In genomic region chr2:46193855-46194254, GRCh38 we compare ENCODE assay signal across 21 cellular contexts.
A peak's percentile ranks its signal among the peaks of the same experiment; 100 is the strongest.
DNase-seq lines count a peak whose midpoint lies in the region; ATAC-seq and TF ChIP-seq lines count a peak whose summit lies in the region.
"Had no signal": no experiment of that assay in that cellular context is flagged by ENCODE, and none has a peak within 500 bp of the region (broad histone marks: within the 10 kb centered on the region; RNA-seq: fewer than 3 reads in every experiment).

No MANE protein-coding gene starts in this region.

- H2AFZ ChIP-seq in IMR-90 (replicated peaks; ENCODE audit: low read length, poor library complexity): peak overlapping the region; percentile 18
- H2AFZ ChIP-seq: GM23248 had no signal

- H3K4me1 Mint-ChIP-seq in Caco-2 (ENCODE audit: low read depth, unreplicated experiment) (no peaks in the 10 kb centered on the region), osteocyte (ENCODE audit: unreplicated experiment) (no peaks in the 10 kb centered on the region)
- H3K4me1 Mint-ChIP-seq: CD14-positive monocyte, H9 had no signal

- H3K4me2 ChIP-seq in IMR-90 (ENCODE audit: low read depth, low read length): no peak overlapping the region
- H3K4me2 ChIP-seq: A549 had no signal

- CTCF ChIA-PET in Caco-2 (lab: Charles Lee) (no interaction called here), IMR-90 (lab: Yijun Ruan, JAX) (no interaction called here)

- no peaks in the 10 kb centered on the region for H3K36me3 Mint-ChIP-seq in Caco-2 (ENCODE audit: insufficient read depth, unreplicated experiment)
- no peaks in the 10 kb centered on the region for H3K36me3 Mint-ChIP-seq in osteocyte (ENCODE audit: unreplicated experiment)
- H3K36me3 Mint-ChIP-seq: CD14-positive monocyte had no signal

- dilution Hi-C loops in IMR-90 (cut with HindIII; ENCODE audit: low sequenced_read_pairs, unreplicated experiment): no loop called here

- intact Hi-C loops in Caco-2 (cut with micrococcal nuclease; ENCODE audit: unreplicated experiment) (no loop called here), IMR-90 (cut with micrococcal nuclease) (no loop called here)

- H3K27ac Mint-ChIP-seq in Caco-2 (ENCODE audit: unreplicated experiment) (peak overlapping the region; percentile 20), osteocyte (ENCODE audit: unreplicated experiment) (no peak overlapping the region)
- H3K27ac Mint-ChIP-seq: CD14-positive monocyte; CD4-positive, alpha-beta T cell; H9 had no signal

- no peak overlapping the region for H3K27ac ChIP-seq in IMR-90 (ENCODE audit: insufficient read depth, low read length)
- H3K27ac ChIP-seq: BLaER1 treated with 17β-estradiol and CSF1 and Interleukin-3, amounts not matched to agents 10 nM and 100 nM; GM23248 had no signal

- H3K56ac ChIP-seq in IMR-90 (ENCODE audit: extremely low read depth, insufficient read depth, low read length): no peak overlapping the region

- POLR2A ChIA-PET in Caco-2 (lab: Charles Lee): no interaction called here
- POLR2A ChIA-PET in IMR-90 (lab: Charles Lee; ENCODE audit: unreplicated experiment): no interaction called here

- ATAC-seq in IMR-90 (ENCODE audit: low read depth): no peak
- no peak for ATAC-seq in esophagus mucosa
- ATAC-seq: A549, HCT116 had no signal

- H3K9ac ChIP-seq in IMR-90 (ENCODE audit: low read depth, low read length): no peak overlapping the region
- H3K9ac ChIP-seq: BLaER1 treated with 17β-estradiol and CSF1 and Interleukin-3, amounts not matched to agents 10 nM and 100 nM; GM23248 had no signal

- H2AK9ac ChIP-seq in IMR-90 (replicated peaks; ENCODE audit: low read depth, low read length, poor library complexity): no peak overlapping the region

- H3K9me3 Mint-ChIP-seq in Caco-2 (ENCODE audit: unreplicated experiment): no peaks in the 10 kb centered on the region
- no peaks in the 10 kb centered on the region for H3K9me3 Mint-ChIP-seq in osteocyte (ENCODE audit: unreplicated experiment)
- H3K9me3 Mint-ChIP-seq: CD4-positive, alpha-beta T cell; CD8-positive, alpha-beta memory T cell; H9 had no signal

- H3K4me3 Mint-ChIP-seq in Caco-2 (ENCODE audit: unreplicated experiment) (no peak overlapping the region), osteocyte (ENCODE audit: unreplicated experiment) (no peak overlapping the region)
- H3K4me3 Mint-ChIP-seq: CD14-positive monocyte; CD4-positive, alpha-beta T cell; CD8-positive, alpha-beta memory T cell; H9 had no signal

- BruUV-seq in Caco-2 (replicated peaks; lab: Mats Ljungman, UMichigan) (no TSS peak), IMR-90 (replicated peaks; lab: Mats Ljungman, UMichigan) (no TSS peak)

- H2BK5ac ChIP-seq in IMR-90 (ENCODE audit: low read depth, low read length, poor library complexity, severe bottlenecking): no peak overlapping the region

- no peaks in the 10 kb centered on the region for H4K20me1 ChIP-seq in IMR-90 (ENCODE audit: insufficient read depth, low read length)
- H4K20me1 ChIP-seq: BLaER1 treated with 17β-estradiol and CSF1 and Interleukin-3, amounts not matched to agents 10 nM and 100 nM had no signal

- WGBS in IMR-90 (ENCODE audit: extremely low coverage in 2 of 2, insufficient read length in 1 of 2), 2 experiments: 100% methylated on average over 2 of the region's 3 CpGs; no CpG with 5 or more reads in 1 of the 2 experiments

- H3K9me3 ChIP-seq in Caco-2: no peaks in the 10 kb centered on the region
- H3K9me3 ChIP-seq in IMR-90 (ENCODE audit: control insufficient read depth, insufficient read depth, low read length): no peaks in the 10 kb centered on the region
- H3K9me3 ChIP-seq: A549; BE2C; BLaER1 treated with 17β-estradiol and CSF1 and Interleukin-3, amounts not matched to agents 10 nM and 100 nM had no signal

- TF ChIP-seq CTCF in Caco-2 (IDR thresholded peaks at IDR 0.05; ENCODE audit: insufficient read depth in 1 of 2, low read depth in 1 of 2, low read length in 1 of 2, severe bottlenecking in 1 of 2, unreplicated experiment in 1 of 2): no peak
- TF ChIP-seq CTCF in IMR-90 (conservative IDR thresholded peaks at IDR 0.05; ENCODE audit: low read depth, low read length): no peak
- no peak for TF ChIP-seq CTCF in osteocyte (IDR thresholded peaks at IDR 0.05)

- no peak for TF ChIP-seq RAD21 in IMR-90 (IDR thresholded peaks at IDR 0.05; ENCODE audit: low read length)

- no peak overlapping the region for H2BK120ac ChIP-seq in IMR-90 (ENCODE audit: low read depth, low read length)

- no peak overlapping the region for H3K23ac ChIP-seq in IMR-90 (ENCODE audit: low read depth, low read length)

- H3K18ac ChIP-seq in IMR-90 (ENCODE audit: low read depth, low read length): no peak overlapping the region

- no peak overlapping the region for H3K4ac ChIP-seq in IMR-90 (ENCODE audit: low read depth, low read length)

- H3K79me1 ChIP-seq in IMR-90 (ENCODE audit: low read depth in 1 of 2, low read length in 2 of 2): no peaks in the 10 kb centered on the region

- in situ Hi-C loops in IMR-90 (cut with MboI; ENCODE audit: low sequenced_read_pairs): no loop called here

- H3K4me3 ChIP-seq in Caco-2 (ENCODE audit: low read depth, low read length) (no peak overlapping the region), IMR-90 (ENCODE audit: insufficient read depth, low read depth, low read length) (no peak overlapping the region)
- H3K4me3 ChIP-seq: A549; BLaER1 treated with 17β-estradiol and CSF1 and Interleukin-3, amounts not matched to agents 10 nM and 100 nM; GM23248 had no signal

- H2BK15ac ChIP-seq in IMR-90 (ENCODE audit: low read depth, low read length): no peak overlapping the region

- no peak overlapping the region for H4K8ac ChIP-seq in IMR-90 (ENCODE audit: low read depth in 2 of 2, low read length in 2 of 2)

- no peak overlapping the region for H4K5ac ChIP-seq in IMR-90 (ENCODE audit: low read depth, low read length)

- H3K36me3 ChIP-seq in Caco-2 (ENCODE audit: control insufficient read depth, insufficient read depth, low read length) (no peaks in the 10 kb centered on the region), IMR-90 (ENCODE audit: control insufficient read depth, insufficient read depth, low read length) (no peaks in the 10 kb centered on the region)
- H3K36me3 ChIP-seq: BE2C had no signal

- H4K91ac ChIP-seq in IMR-90 (ENCODE audit: insufficient read depth, low read depth, low read length): no peak overlapping the region

- H3K27me3 Mint-ChIP-seq in Caco-2 (ENCODE audit: insufficient read depth, unreplicated experiment) (no peaks in the 10 kb centered on the region), osteocyte (ENCODE audit: unreplicated experiment) (peaks cover 2% of the 10 kb centered on the region)
- H3K27me3 Mint-ChIP-seq: CD4-positive, alpha-beta T cell; CD8-positive, alpha-beta memory T cell had no signal

- H3K4me1 ChIP-seq in Caco-2 (no peaks in the 10 kb centered on the region), IMR-90 (ENCODE audit: control insufficient read depth, insufficient read depth, low read length) (no peaks in the 10 kb centered on the region; the same call in 1 of the 2 replicates)
- H3K4me1 ChIP-seq: A549 had no signal

- no peak overlapping the region for H3K14ac ChIP-seq in IMR-90 (replicated peaks; ENCODE audit: low read depth, low read length)

- peaks cover 13% of the 10 kb centered on the region; the same call in 1 of the 2 replicates for H3K9me1 ChIP-seq in IMR-90 (ENCODE audit: insufficient read depth, low read length)

- TF ChIP-seq POLR2A in IMR-90 (IDR thresholded peaks at IDR 0.05; ENCODE audit: low read depth, low read length): no peak

- no peak for DNase-seq in Caco-2
- DNase-seq in IMR-90: no peak
- peak; percentile 64 for DNase-seq in osteocyte (ENCODE audit: extremely low spot score, unreplicated experiment)
- DNase-seq in T1000 (lab: John Stamatoyannopoulos, UW): no peak
- no peak for DNase-seq in retina
- DNase-seq: 8988T; ACHN; AML-193; BE2C; Calu3; CD4-positive, alpha-beta T cell; CD8-positive, alpha-beta memory T cell; DMS153; DND-41; GM23248; H9 had no signal

- H3K27me3 ChIP-seq in Caco-2 (replicated peaks; ENCODE audit: control insufficient read depth, insufficient read depth, low read length): no peaks in the 10 kb centered on the region
- no peaks in the 10 kb centered on the region; the same call in 1 of the 2 replicates for H3K27me3 ChIP-seq in IMR-90 (ENCODE audit: control insufficient read depth, insufficient read depth, low read length)
- H3K27me3 ChIP-seq: BE2C; BLaER1 treated with 17β-estradiol and CSF1 and Interleukin-3, amounts not matched to agents 10 nM and 100 nM had no signal

- H2AK5ac ChIP-seq in IMR-90 (ENCODE audit: low read depth, low read length): no peak overlapping the region

- H2BK20ac ChIP-seq in IMR-90 (ENCODE audit: low read depth, low read length): no peak overlapping the region

TF ChIP-seq in IMR-90, 13 proteins besides CTCF, POLR2A, EP300 and RAD21 (continues in another document):
- no peak for TF ChIP-seq FOS (IDR thresholded peaks at IDR 0.05; ENCODE audit: low read depth, low read length)
- TF ChIP-seq CHD1 (IDR thresholded peaks at IDR 0.05; ENCODE audit: low read depth, low read length): no peak
- TF ChIP-seq BHLHE40 (IDR thresholded peaks at IDR 0.05; ENCODE audit: low read depth, low read length): no peak
- TF ChIP-seq, protein P1, sequence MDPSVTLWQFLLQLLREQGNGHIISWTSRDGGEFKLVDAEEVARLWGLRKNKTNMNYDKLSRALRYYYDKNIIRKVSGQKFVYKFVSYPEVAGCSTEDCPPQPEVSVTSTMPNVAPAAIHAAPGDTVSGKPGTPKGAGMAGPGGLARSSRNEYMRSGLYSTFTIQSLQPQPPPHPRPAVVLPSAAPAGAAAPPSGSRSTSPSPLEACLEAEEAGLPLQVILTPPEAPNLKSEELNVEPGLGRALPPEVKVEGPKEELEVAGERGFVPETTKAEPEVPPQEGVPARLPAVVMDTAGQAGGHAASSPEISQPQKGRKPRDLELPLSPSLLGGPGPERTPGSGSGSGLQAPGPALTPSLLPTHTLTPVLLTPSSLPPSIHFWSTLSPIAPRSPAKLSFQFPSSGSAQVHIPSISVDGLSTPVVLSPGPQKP (IDR thresholded peaks at IDR 0.05; ENCODE audit: borderline replicate concordance, low read depth, low read length): no peak
- TF ChIP-seq CEBPB (IDR thresholded peaks at IDR 0.05; ENCODE audit: low read depth, low read length): no peak
- TF ChIP-seq MAZ (IDR thresholded peaks at IDR 0.05; ENCODE audit: borderline replicate concordance, low read depth, low read length): no peak
- no peak for TF ChIP-seq NFE2L2 (IDR thresholded peaks at IDR 0.05; ENCODE audit: low read depth, low read length)
- no peak for TF ChIP-seq RFX5 (IDR thresholded peaks at IDR 0.05; ENCODE audit: low read depth, low read length)
- TF ChIP-seq SMC3 (IDR thresholded peaks at IDR 0.05; ENCODE audit: low read depth, low read length): no peak
- no peak for TF ChIP-seq RCOR1 (IDR thresholded peaks at IDR 0.05; ENCODE audit: insufficient replicate concordance, low read length)
- no peak for TF ChIP-seq MXI1 (IDR thresholded peaks at IDR 0.05; ENCODE audit: borderline replicate concordance, low read depth, low read length)
- TF ChIP-seq MAFK (IDR thresholded peaks at IDR 0.05; ENCODE audit: low read depth, low read length): no peak
